ENCODE assay signal across 27 cellular contexts in the genomic region with DNA sequence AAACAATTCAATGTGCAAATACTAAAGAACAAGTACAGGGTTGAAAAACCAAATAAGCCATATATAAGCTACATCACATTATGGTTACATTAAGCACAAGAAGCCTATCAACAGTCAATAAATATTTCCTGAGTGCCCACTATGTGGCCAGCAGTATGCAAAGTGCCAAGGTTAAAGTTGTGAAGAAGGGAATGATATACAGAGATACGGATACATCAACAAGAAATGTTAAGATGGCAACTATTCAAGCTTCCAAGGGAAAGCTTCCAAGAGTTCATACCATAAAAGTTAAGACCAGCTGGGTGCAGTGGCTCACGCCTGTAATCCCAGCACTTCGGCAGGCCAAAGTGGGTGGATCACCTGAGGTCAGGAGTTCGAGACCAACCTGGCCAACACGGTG.
"Had no signal": no experiment of that assay in that cellular context is flagged by ENCODE, and none has a peak within 500 bp of the region (broad histone marks: within the 10 kb centered on the region; RNA-seq: fewer than 3 reads in every experiment).

No MANE protein-coding gene starts in this region.

- H3K4me3 ChIP-seq: dorsolateral prefrontal cortex, heart right ventricle, left ventricle myocardium inferior, lower lobe of right lung, ovary, psoas muscle, skin epidermis, spleen, testis, tibial artery had no signal

- DNase-seq: dorsolateral prefrontal cortex; effector CD4-positive, alpha-beta T cell; foreskin melanocyte; glutamatergic neuron; heart right ventricle; hippocampal formation; islet precursor cell; kidney glomerular epithelial cell; left colon; left ventricle myocardium inferior; lower lobe of right lung; naive thymus-derived CD8-positive, alpha-beta T cell; nephron progenitor cell; occipital lobe; ovary; posterior cingulate gyrus; psoas muscle; right cardiac atrium; spleen; stimulated activated CD4-positive, alpha-beta T cell treated with anti-CD3 and anti-CD28 coated beads, Interleukin-4, amount 100 ng/mL, for 4 hours; stimulated activated naive CD8-positive, alpha-beta T cell treated with anti-CD3 and anti-CD28 coated beads, Interleukin-15, Interleukin-2, amounts not matched to agents 100 U/mL and 50 U/mL, for 24 hours; substantia nigra; testis; tibial artery had no signal

- H3K27me3 Mint-ChIP-seq: naive thymus-derived CD8-positive, alpha-beta T cell; stimulated activated memory B cell treated with anti-CD40 and anti-IgM and Interleukin-4, amounts not matched to agents 10 μg/mL and 1 μg/mL and 100 μg/mL, for 72 hours; type B pancreatic cell had no signal

- H3K9me3 ChIP-seq: testis had no signal

- H3K4me1 Mint-ChIP-seq: nephron progenitor cell had no signal

- H3K4me3 Mint-ChIP-seq: naive thymus-derived CD8-positive, alpha-beta T cell; nephron progenitor cell; stimulated activated memory B cell treated with anti-CD40 and anti-IgM and Interleukin-4, amounts not matched to agents 10 μg/mL and 1 μg/mL and 100 μg/mL, for 72 hours; type B pancreatic cell had no signal

- H3K27ac ChIP-seq: dorsolateral prefrontal cortex, heart right ventricle, left ventricle myocardium inferior, lower lobe of right lung, ovary, psoas muscle, skin epidermis, spleen, testis, tibial artery had no signal

- ATAC-seq: heart right ventricle; left colon; naive thymus-derived CD8-positive, alpha-beta T cell; stimulated activated memory B cell treated with anti-CD40 and anti-IgM and Interleukin-4, amounts not matched to agents 10 μg/mL and 1 μg/mL and 100 μg/mL, for 72 hours; stimulated activated naive CD8-positive, alpha-beta T cell treated with anti-CD3 and anti-CD28 coated beads, Interleukin-15, Interleukin-2, amounts not matched to agents 100 U/mL and 50 U/mL, for 24 hours had no signal

- H3K27ac Mint-ChIP-seq: nephron progenitor cell; stimulated activated memory B cell treated with anti-CD40 and anti-IgM and Interleukin-4, amounts not matched to agents 10 μg/mL and 1 μg/mL and 100 μg/mL, for 72 hours; type B pancreatic cell had no signal

- H3K36me3 ChIP-seq: lower lobe of right lung, ovary had no signal

- H3K27me3 ChIP-seq: dorsolateral prefrontal cortex, heart right ventricle, ovary, spleen, testis, tibial artery had no signal

- H3K4me1 ChIP-seq: lower lobe of right lung, testis, tibial artery had no signal
